ENCODE assay signal across 19 cellular contexts in genomic region chr10:119203006-119203405, GRCh38. TPM values are rescaled to one million over a fixed set of nuclear protein-coding genes. Genes with fewer than 3 reads are reported as not detected.
DNase-seq lines count a peak whose midpoint lies in the region; ATAC-seq and TF ChIP-seq lines count a peak whose summit lies in the region.
"Had no signal": no experiment of that assay in that cellular context is flagged by ENCODE, and none has a peak within 500 bp of the region (broad histone marks: within the 10 kb centered on the region; RNA-seq: fewer than 3 reads in every experiment).

No MANE protein-coding gene starts in this region.

- H3K4me3 Mint-ChIP-seq in nephron progenitor cell, result no peak overlapping the region
- H3K4me3 Mint-ChIP-seq in activated T-cell treated with anti-CD3 and anti-CD28 coated beads, Interleukin-2, amount 50 U/mL, for 4 hours, result no peak overlapping the region
- H3K4me3 Mint-ChIP-seq in CD8-positive, alpha-beta memory T cell, result peak overlapping the region in 1 of 7 donors; percentile 69
- H3K4me3 Mint-ChIP-seq: activated naive CD4-positive, alpha-beta T cell treated with anti-CD3 and anti-CD28 coated beads for 36 hours had no signal

- H3K4me1 ChIP-seq in HUES64 (ENCODE audit: insufficient read depth, low read length), result no peaks in the 10 kb centered on the region; the same call in 1 of the 2 replicates
- peaks cover 10% of the 10 kb centered on the region for H3K4me1 ChIP-seq in CD8-positive, alpha-beta memory T cell (ENCODE audit: insufficient read depth, low read length)

- no peaks in the 10 kb centered on the region for H3K9me3 Mint-ChIP-seq in nephron progenitor cell
- no peaks in the 10 kb centered on the region for H3K9me3 Mint-ChIP-seq in activated T-cell treated with anti-CD3 and anti-CD28 coated beads, Interleukin-2, amount 50 U/mL, for 4 hours
- H3K9me3 Mint-ChIP-seq in CD8-positive, alpha-beta memory T cell, result no peaks in the 10 kb centered on the region
- H3K9me3 Mint-ChIP-seq: activated naive CD4-positive, alpha-beta T cell treated with anti-CD3 and anti-CD28 coated beads for 36 hours had no signal

- peak overlapping the region; percentile 44; the same call in 1 of the 2 replicates for H3K27ac ChIP-seq in HUES64 (ENCODE audit: low read depth, low read length)
- no peak overlapping the region for H3K27ac ChIP-seq in substantia nigra (ENCODE audit: low read depth, low read length, poor library complexity, severe bottlenecking)
- H3K27ac ChIP-seq in CD8-positive, alpha-beta memory T cell (ENCODE audit: low read depth, low read length), result no peak overlapping the region
- H3K27ac ChIP-seq: breast epithelium, suprapubic skin had no signal

- ATAC-seq in activated T-cell treated with anti-CD3 and anti-CD28 coated beads, Interleukin-2, amount 50 U/mL, for 4 hours, result no peak
- ATAC-seq: activated CD4-positive, CD25-positive, alpha-beta regulatory T cell treated with anti-CD3 and anti-CD28 coated beads, Interleukin-2, amount 50 U/mL, for 24 hours had no signal

- no peak for TF ChIP-seq CTCF in nephron progenitor cell (IDR thresholded peaks at IDR 0.05)

- CTCF ChIA-PET in CD8-positive, alpha-beta memory T cell (lab: Charles Lee), result interaction anchor here (0.8 to 1.7 kb wide), 6 partner anchors 9 to 340 kb away, joined by 3 to 12 read pairs (median 3); partner anchors contain the start of gene RGS10

- WGBS in HUES64, result 65% methylated on average over 4 of the region's 4 CpGs

- no peaks in the 10 kb centered on the region for H3K36me3 ChIP-seq in HUES64 (ENCODE audit: insufficient read depth, low read length)
- H3K36me3 ChIP-seq in CD8-positive, alpha-beta memory T cell (ENCODE audit: insufficient read depth, low read length), result no peaks in the 10 kb centered on the region
- H3K36me3 ChIP-seq: breast epithelium, suprapubic skin had no signal

- no peaks in the 10 kb centered on the region for H3K9me3 ChIP-seq in HUES64 (ENCODE audit: insufficient read depth, low read depth, low read length)
- no peaks in the 10 kb centered on the region for H3K9me3 ChIP-seq in CD8-positive, alpha-beta memory T cell (ENCODE audit: low read length)
- H3K9me3 ChIP-seq: breast epithelium, suprapubic skin had no signal

- POLR2A ChIA-PET in CD8-positive, alpha-beta memory T cell (lab: Charles Lee), result no interaction called here

- peaks cover 23% of the 10 kb centered on the region for H3K4me1 Mint-ChIP-seq in nephron progenitor cell
- peaks cover 22% of the 10 kb centered on the region for H3K4me1 Mint-ChIP-seq in activated T-cell treated with anti-CD3 and anti-CD28 coated beads, Interleukin-2, amount 50 U/mL, for 4 hours (ENCODE audit: low read depth)
- peaks cover 6 to 19% (median 11%) of the 10 kb centered on the region in 3 donors for H3K4me1 Mint-ChIP-seq in CD8-positive, alpha-beta memory T cell

- H3K27me3 ChIP-seq in HUES64 (ENCODE audit: insufficient read depth, low read length), result peaks cover 4% of the 10 kb centered on the region
- no peaks in the 10 kb centered on the region for H3K27me3 ChIP-seq in CD8-positive, alpha-beta memory T cell (ENCODE audit: insufficient read depth, low read length, poor library complexity, severe bottlenecking)
- H3K27me3 ChIP-seq: breast epithelium, suprapubic skin had no signal

- H3K4me3 ChIP-seq in HUES64 (ENCODE audit: low read length), result no peak overlapping the region
- no peak overlapping the region for H3K4me3 ChIP-seq in CD8-positive, alpha-beta memory T cell (ENCODE audit: low read length)
- H3K4me3 ChIP-seq: breast epithelium, suprapubic skin had no signal

- no peak overlapping the region for H3K9ac ChIP-seq in HUES64 (ENCODE audit: low read depth, low read length)

- no peaks in the 10 kb centered on the region for H3K36me3 Mint-ChIP-seq in nephron progenitor cell (ENCODE audit: low read depth)
- H3K36me3 Mint-ChIP-seq in activated T-cell treated with anti-CD3 and anti-CD28 coated beads, Interleukin-2, amount 50 U/mL, for 4 hours (ENCODE audit: insufficient read depth), result no peaks in the 10 kb centered on the region
- H3K36me3 Mint-ChIP-seq in CD8-positive, alpha-beta memory T cell, result peaks cover 0 to 3% (median 0%) of the 10 kb centered on the region in 3 donors

- H3K27ac Mint-ChIP-seq in nephron progenitor cell, result peak overlapping the region; percentile 46
- peak overlapping the region in 1 of 8 donors; percentile 20 for H3K27ac Mint-ChIP-seq in CD8-positive, alpha-beta memory T cell
- H3K27ac Mint-ChIP-seq: activated naive CD4-positive, alpha-beta T cell treated with anti-CD3 and anti-CD28 coated beads for 36 hours had no signal

- DNase-seq in ELR (ENCODE audit: low read depth) (peak; percentile 80), dermis blood vessel endothelial cell (peak; percentile 71), nephron progenitor cell (no peak), substantia nigra (lab: John Stamatoyannopoulos, UW) (no peak), iPS-NIHi7 (ENCODE audit: extremely low spot score) (no peak)
- no peak for DNase-seq in activated T-cell treated with anti-CD3 and anti-CD28 coated beads, Interleukin-2, amount 50 U/mL, for 4 hours
- no peak for DNase-seq in CD8-positive, alpha-beta memory T cell
- DNase-seq: activated CD8-positive, alpha-beta memory T cell treated with anti-CD3 and anti-CD28 coated beads, Interleukin-2, amount 50 U/mL, for 4 hours; activated naive CD4-positive, alpha-beta T cell treated with anti-CD3 and anti-CD28 coated beads for 36 hours; effector CD8-positive, alpha-beta T cell; Karpas-422; NCI-H1930; NCI-H526 treated with DMSO at 0.1 percent for 48 hours; posterior cingulate gyrus; stimulated activated CD4-positive, alpha-beta T cell treated with anti-CD3 and anti-CD28 coated beads, Interleukin-1b, Interleukin-23, amount 100 ng/mL, for 48 hours had no signal

- peaks cover 21% of the 10 kb centered on the region for H3K27me3 Mint-ChIP-seq in nephron progenitor cell (ENCODE audit: low read depth, poor library complexity)
- H3K27me3 Mint-ChIP-seq in activated T-cell treated with anti-CD3 and anti-CD28 coated beads, Interleukin-2, amount 50 U/mL, for 4 hours (ENCODE audit: low read depth), result no peaks in the 10 kb centered on the region
- H3K27me3 Mint-ChIP-seq in CD8-positive, alpha-beta memory T cell, result peaks cover 3% of the 10 kb centered on the region in 2 donors

RNA-seq across cellular contexts. Expression of gene GRK5, which starts 4.4 kb away (rescaled TPM):
- polyA plus RNA-seq in HUES64 (2013, experiment 1 of 2), result 2.0 TPM
- polyA plus RNA-seq in HUES64 (2013, experiment 2 of 2), result 3.2 TPM
- total RNA-seq in dermis blood vessel endothelial cell, result 47.0 and 57.9 TPM in 2 replicates
- 10 to 100 TPM; 14.0 to 15.6 (median 15.3) TPM for total RNA-seq in activated T-cell treated with anti-CD3 and anti-CD28 coated beads, Interleukin-2, amount 50 U/mL, for 4 hours
- total RNA-seq in CD8-positive, alpha-beta memory T cell, result 10 to 100 TPM; 13.6 to 13.8 TPM
- polyA plus RNA-seq in CD8-positive, alpha-beta memory T cell, result 7.7 TPM

RNA-seq across cellular contexts. Expression of gene PRDX3, which starts 24.4 kb away (rescaled TPM):
- polyA plus RNA-seq in HUES64 (2013, experiment 1 of 2), result 288 TPM
- polyA plus RNA-seq in HUES64 (2013, experiment 2 of 2), result 275 TPM
- total RNA-seq in dermis blood vessel endothelial cell, result 158 and 231 TPM in 2 replicates
- total RNA-seq in activated T-cell treated with anti-CD3 and anti-CD28 coated beads, Interleukin-2, amount 50 U/mL, for 4 hours, result 100 to 1,000 TPM; 155 to 182 (median 167) TPM
- total RNA-seq in CD8-positive, alpha-beta memory T cell, result 100 to 1,000 TPM; 203 to 207 TPM
- 83.3 TPM for polyA plus RNA-seq in CD8-positive, alpha-beta memory T cell

RNA-seq across cellular contexts. Expression of gene SFXN4, which starts 37.5 kb away (rescaled TPM):
- polyA plus RNA-seq in HUES64 (2013, experiment 1 of 2), result 13.6 TPM
- 14.1 TPM for polyA plus RNA-seq in HUES64 (2013, experiment 2 of 2)
- total RNA-seq in dermis blood vessel endothelial cell, result 9.4 and 14.6 TPM in 2 replicates
- total RNA-seq in activated T-cell treated with anti-CD3 and anti-CD28 coated beads, Interleukin-2, amount 50 U/mL, for 4 hours, result 10 to 100 TPM; 65.3 to 90.1 (median 72.8) TPM
- total RNA-seq in CD8-positive, alpha-beta memory T cell, result 10 to 100 TPM; 48.2 to 52.3 TPM
- polyA plus RNA-seq in CD8-positive, alpha-beta memory T cell, result 18.6 TPM

Comparison
In these comparisons a context has a peak if more than half of its experiments do, and no peak if none do; other contexts are left out.
1. DNase-seq: peak in ELR (single experiment) and dermis blood vessel endothelial cell (single experiment); none in nephron progenitor cell (single experiment), substantia nigra (0 of 49), activated T-cell treated with anti-CD3 and anti-CD28 coated beads, Interleukin-2, amount 50 U/mL, for 4 hours (single experiment), CD8-positive, alpha-beta memory T cell (0 of 5) and iPS-NIHi7 (single experiment).